1 cellular context compared by ENCODE assay signal in genomic region chr2:137842430-137842829, GRCh38.
TF ChIP-seq lines count a peak whose summit lies in the region.

No MANE protein-coding gene starts in this region.

TF ChIP-seq in H1, 55 proteins besides CTCF, POLR2A, EP300 and RAD21 (continued from another document):
- TF ChIP-seq JUN (IDR thresholded peaks at IDR 0.05; ENCODE audit: low read depth, low read length), result no peak
- TF ChIP-seq TEAD4 (IDR thresholded peaks at IDR 0.05; ENCODE audit: low read depth, low read length), result no peak
- no peak for TF ChIP-seq BACH1 (IDR thresholded peaks at IDR 0.05; ENCODE audit: low read length)
- no peak for TF ChIP-seq JUND (IDR thresholded peaks at IDR 0.05; ENCODE audit: low read length)
- no peak for TF ChIP-seq CBX8 (IDR thresholded peaks at IDR 0.05; ENCODE audit: borderline replicate concordance, low read depth, low read length)
- no peak for TF ChIP-seq SRF (IDR thresholded peaks at IDR 0.05; ENCODE audit: low read depth, low read length)
- TF ChIP-seq SP4 (IDR thresholded peaks at IDR 0.05; ENCODE audit: low read length), result no peak
- no peak for TF ChIP-seq SP1 (IDR thresholded peaks at IDR 0.05; ENCODE audit: low read depth, low read length)
- TF ChIP-seq BCL11A (IDR thresholded peaks at IDR 0.05; ENCODE audit: low read depth in 2 of 2, low read length in 2 of 2), result no peak
- no peak for TF ChIP-seq SUZ12 (IDR thresholded peaks at IDR 0.05; ENCODE audit: low read length)
- TF ChIP-seq SIRT6 (IDR thresholded peaks at IDR 0.05; ENCODE audit: low read length), result no peak
